9 cellular contexts compared by ENCODE assay signal in genomic region chr3:31735667-31736066, GRCh38.
"Had no signal": no experiment of that assay in that cellular context is flagged by ENCODE, and none has a peak within 500 bp of the region (broad histone marks: within the 10 kb centered on the region; RNA-seq: fewer than 3 reads in every experiment).

No MANE protein-coding gene starts in this region.

- H3K9me3 Mint-ChIP-seq: HFFc6 had no signal

- H3K4me3 ChIP-seq: GM23248, HAP-1, K562 had no signal

- H3K27ac ChIP-seq: GM23248 had no signal

- FAIRE-seq: HTR-8/SVneo, K562 had no signal

- H3K4me1 ChIP-seq: HAP-1 had no signal

- H2AFZ ChIP-seq: GM23248 had no signal

- ATAC-seq: HCT116, K562 had no signal

- H3K27ac Mint-ChIP-seq: HFFc6 had no signal

- H3K4me3 Mint-ChIP-seq: HFFc6 had no signal

- H3K9me3 ChIP-seq: HAP-1 had no signal

- DNase-seq: GM23248, H7, HFFc6, IMR-90, KG1 had no signal

- H3K36me3 ChIP-seq: HAP-1 had no signal

- H3K9ac ChIP-seq: GM23248 had no signal
